ENCODE assay signal across 1 cellular context in the genomic region with DNA sequence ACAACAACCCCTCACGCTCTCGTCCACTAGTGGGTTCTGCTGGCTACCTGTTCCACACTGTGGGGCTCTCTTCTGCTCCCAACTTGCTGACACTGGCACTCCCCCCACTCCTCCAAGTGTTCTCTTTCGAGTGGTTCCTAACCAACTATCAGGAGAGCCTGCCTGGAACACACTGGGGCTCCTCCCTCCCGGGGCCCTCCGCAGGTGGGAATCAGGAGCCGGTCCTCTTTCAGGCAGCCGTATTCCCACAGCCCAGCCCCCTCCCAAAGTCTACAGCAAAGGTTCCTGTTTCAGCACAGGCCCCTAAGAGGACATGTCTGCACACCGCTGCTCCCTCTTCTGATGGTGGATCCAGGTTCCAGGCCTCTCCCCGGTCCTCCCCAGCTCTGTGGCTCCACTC.
TF ChIP-seq lines count a peak whose summit lies in the region.

No MANE protein-coding gene starts in this region.

TF ChIP-seq in GM23338, 12 proteins besides CTCF, POLR2A, EP300 and RAD21 (continued from another document):
- TF ChIP-seq, protein P1, sequence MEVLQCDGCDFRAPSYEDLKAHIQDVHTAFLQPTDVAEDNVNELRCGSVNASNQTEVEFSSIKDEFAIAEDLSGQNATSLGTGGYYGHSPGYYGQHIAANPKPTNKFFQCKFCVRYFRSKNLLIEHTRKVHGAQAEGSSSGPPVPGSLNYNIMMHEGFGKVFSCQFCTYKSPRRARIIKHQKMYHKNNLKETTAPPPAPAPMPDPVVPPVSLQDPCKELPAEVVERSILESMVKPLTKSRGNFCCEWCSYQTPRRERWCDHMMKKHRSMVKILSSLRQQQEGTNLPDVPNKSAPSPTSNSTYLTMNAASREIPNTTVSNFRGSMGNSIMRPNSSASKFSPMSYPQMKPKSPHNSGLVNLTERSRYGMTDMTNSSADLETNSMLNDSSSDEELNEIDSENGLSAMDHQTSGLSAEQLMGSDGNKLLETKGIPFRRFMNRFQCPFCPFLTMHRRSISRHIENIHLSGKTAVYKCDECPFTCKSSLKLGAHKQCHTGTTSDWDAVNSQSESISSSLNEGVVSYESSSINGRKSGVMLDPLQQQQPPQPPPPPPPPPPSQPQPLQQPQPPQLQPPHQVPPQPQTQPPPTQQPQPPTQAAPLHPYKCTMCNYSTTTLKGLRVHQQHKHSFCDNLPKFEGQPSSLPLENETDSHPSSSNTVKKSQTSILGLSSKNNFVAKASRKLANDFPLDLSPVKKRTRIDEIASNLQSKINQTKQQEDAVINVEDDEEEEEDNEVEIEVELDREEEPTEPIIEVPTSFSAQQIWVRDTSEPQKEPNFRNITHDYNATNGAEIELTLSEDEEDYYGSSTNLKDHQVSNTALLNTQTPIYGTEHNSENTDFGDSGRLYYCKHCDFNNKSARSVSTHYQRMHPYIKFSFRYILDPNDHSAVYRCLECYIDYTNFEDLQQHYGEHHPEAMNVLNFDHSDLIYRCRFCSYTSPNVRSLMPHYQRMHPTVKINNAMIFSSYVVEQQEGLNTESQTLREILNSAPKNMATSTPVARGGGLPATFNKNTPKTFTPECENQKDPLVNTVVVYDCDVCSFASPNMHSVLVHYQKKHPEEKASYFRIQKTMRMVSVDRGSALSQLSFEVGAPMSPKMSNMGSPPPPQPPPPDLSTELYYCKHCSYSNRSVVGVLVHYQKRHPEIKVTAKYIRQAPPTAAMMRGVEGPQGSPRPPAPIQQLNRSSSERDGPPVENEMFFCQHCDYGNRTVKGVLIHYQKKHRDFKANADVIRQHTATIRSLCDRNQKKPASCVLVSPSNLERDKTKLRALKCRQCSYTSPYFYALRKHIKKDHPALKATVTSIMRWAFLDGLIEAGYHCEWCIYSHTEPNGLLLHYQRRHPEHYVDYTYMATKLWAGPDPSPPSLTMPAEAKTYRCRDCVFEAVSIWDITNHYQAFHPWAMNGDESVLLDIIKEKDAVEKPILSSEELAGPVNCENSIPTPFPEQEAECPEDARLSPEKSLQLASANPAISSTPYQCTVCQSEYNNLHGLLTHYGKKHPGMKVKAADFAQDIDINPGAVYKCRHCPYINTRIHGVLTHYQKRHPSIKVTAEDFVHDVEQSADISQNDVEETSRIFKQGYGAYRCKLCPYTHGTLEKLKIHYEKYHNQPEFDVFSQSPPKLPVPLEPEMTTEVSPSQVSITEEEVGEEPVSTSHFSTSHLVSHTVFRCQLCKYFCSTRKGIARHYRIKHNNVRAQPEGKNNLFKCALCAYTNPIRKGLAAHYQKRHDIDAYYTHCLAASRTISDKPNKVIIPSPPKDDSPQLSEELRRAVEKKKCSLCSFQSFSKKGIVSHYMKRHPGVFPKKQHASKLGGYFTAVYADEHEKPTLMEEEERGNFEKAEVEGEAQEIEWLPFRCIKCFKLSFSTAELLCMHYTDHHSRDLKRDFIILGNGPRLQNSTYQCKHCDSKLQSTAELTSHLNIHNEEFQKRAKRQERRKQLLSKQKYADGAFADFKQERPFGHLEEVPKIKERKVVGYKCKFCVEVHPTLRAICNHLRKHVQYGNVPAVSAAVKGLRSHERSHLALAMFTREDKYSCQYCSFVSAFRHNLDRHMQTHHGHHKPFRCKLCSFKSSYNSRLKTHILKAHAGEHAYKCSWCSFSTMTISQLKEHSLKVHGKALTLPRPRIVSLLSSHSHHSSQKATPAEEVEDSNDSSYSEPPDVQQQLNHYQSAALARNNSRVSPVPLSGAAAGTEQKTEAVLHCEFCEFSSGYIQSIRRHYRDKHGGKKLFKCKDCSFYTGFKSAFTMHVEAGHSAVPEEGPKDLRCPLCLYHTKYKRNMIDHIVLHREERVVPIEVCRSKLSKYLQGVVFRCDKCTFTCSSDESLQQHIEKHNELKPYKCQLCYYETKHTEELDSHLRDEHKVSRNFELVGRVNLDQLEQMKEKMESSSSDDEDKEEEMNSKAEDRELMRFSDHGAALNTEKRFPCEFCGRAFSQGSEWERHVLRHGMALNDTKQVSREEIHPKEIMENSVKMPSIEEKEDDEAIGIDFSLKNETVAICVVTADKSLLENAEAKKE (CRISPR knock-in tag; IDR thresholded peaks at IDR 0.05) = no peak
- no peak for TF ChIP-seq JUNB (IDR thresholded peaks at IDR 0.05; ENCODE audit: unreplicated experiment)
